ENCODE assay signal across 16 cellular contexts in the genomic region with DNA sequence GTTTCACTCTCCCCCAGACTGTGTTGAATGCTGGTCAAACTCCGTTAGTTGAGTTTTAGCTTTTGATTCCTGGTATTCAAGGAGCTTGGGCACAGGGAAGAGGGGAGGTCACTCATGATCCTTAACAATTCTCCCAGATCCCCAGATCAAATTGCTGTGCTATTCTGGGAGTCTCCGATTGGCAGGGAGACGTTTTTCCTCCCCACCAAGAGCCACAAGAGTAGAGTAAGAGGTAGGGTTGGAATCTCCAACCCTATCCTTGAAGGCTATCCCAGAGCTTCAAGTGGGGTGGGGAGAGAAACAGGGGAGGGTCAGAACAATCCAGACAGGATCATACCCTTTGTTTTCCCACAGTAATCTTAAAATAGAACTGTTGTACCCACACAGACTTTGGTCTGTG. TPM values are rescaled to one million over a fixed set of nuclear protein-coding genes. Genes with fewer than 3 reads are reported as not detected.
DNase-seq lines count a peak whose midpoint lies in the region; ATAC-seq and TF ChIP-seq lines count a peak whose summit lies in the region.
"Had no signal": no experiment of that assay in that cellular context is flagged by ENCODE, and none has a peak within 500 bp of the region (broad histone marks: within the 10 kb centered on the region; RNA-seq: fewer than 3 reads in every experiment).

No MANE protein-coding gene starts in this region.

- intact Hi-C loops in uterus (cut with DNase I; ENCODE audit: low total_unique reads), result no loop called here

- no peak overlapping the region for H4K8ac ChIP-seq in trophoblast cell (ENCODE audit: low read depth, low read length)

- H3K14ac ChIP-seq in trophoblast cell (ENCODE audit: low read length), result no peak overlapping the region

- H3K36me3 ChIP-seq in GM23338 (ENCODE audit: insufficient read depth) (no peaks in the 10 kb centered on the region), endodermal cell (ENCODE audit: control insufficient read depth, insufficient read depth, low read length) (no peaks in the 10 kb centered on the region), neural progenitor cell (no peaks in the 10 kb centered on the region), uterus (no peaks in the 10 kb centered on the region), trophoblast cell (ENCODE audit: control insufficient read depth in 1 of 2, insufficient read depth in 2 of 2, low read length in 2 of 2) (no peaks in the 10 kb centered on the region)
- H3K36me3 ChIP-seq: HAP-1 had no signal

- H3K79me2 ChIP-seq in GM23338 (replicated peaks; ENCODE audit: insufficient read depth) (no peaks in the 10 kb centered on the region), neural progenitor cell (ENCODE audit: low read depth) (no peaks in the 10 kb centered on the region), trophoblast cell (ENCODE audit: control insufficient read depth, insufficient read depth, low read length, poor library complexity) (no peaks in the 10 kb centered on the region)

- no peaks in the 10 kb centered on the region for H3K9me2 ChIP-seq in GM23338 (ENCODE audit: insufficient read depth)
- H3K9me2 ChIP-seq: SK-N-SH had no signal

- H3F3A ChIP-seq in GM23338 (replicated peaks; ENCODE audit: low read depth) (0 out of 2 replicates have a peak, but pooled peaks cover 6% of the 10 kb centered on the region), neural progenitor cell (ENCODE audit: low read depth) (no peaks in the 10 kb centered on the region)

- H3K4me1 Mint-ChIP-seq in GM23338, result peaks cover 19% of the 10 kb centered on the region
- peaks cover 11% of the 10 kb centered on the region for H3K4me1 Mint-ChIP-seq in endodermal cell
- peaks cover 14% of the 10 kb centered on the region for H3K4me1 Mint-ChIP-seq in neural progenitor cell
- peaks cover 3% of the 10 kb centered on the region for H3K4me1 Mint-ChIP-seq in activated CD8-positive, alpha-beta memory T cell treated with anti-CD3 and anti-CD28 coated beads, Interleukin-2, amount 10 ng/mL, durations not matched to agents 7 days and 5 days

- no peak overlapping the region for H4K12ac ChIP-seq in trophoblast cell (ENCODE audit: low read depth, low read length)

- no peaks in the 10 kb centered on the region for H3K79me1 ChIP-seq in trophoblast cell (ENCODE audit: low read length)

- H4K20me1 ChIP-seq in GM23338 (replicated peaks; ENCODE audit: insufficient read depth), result no peaks in the 10 kb centered on the region
- H4K20me1 ChIP-seq in neural progenitor cell (ENCODE audit: low read depth), result no peaks in the 10 kb centered on the region

- no peaks in the 10 kb centered on the region for H3K36me3 Mint-ChIP-seq in GM23338 (ENCODE audit: low read depth)
- H3K36me3 Mint-ChIP-seq in endodermal cell (ENCODE audit: low read depth), result no peaks in the 10 kb centered on the region
- no peaks in the 10 kb centered on the region for H3K36me3 Mint-ChIP-seq in neural progenitor cell
- no peaks in the 10 kb centered on the region for H3K36me3 Mint-ChIP-seq in activated CD8-positive, alpha-beta memory T cell treated with anti-CD3 and anti-CD28 coated beads, Interleukin-2, amount 10 ng/mL, durations not matched to agents 7 days and 5 days

- TF ChIP-seq CTCF in GM23338 (conservative IDR thresholded peaks at IDR 0.05; ENCODE audit: low read depth in 2 of 2), result no peak
- no peak for TF ChIP-seq CTCF in endodermal cell (conservative IDR thresholded peaks at IDR 0.05)
- no peak for TF ChIP-seq CTCF in neural progenitor cell (IDR thresholded peaks at IDR 0.05)
- no peak for TF ChIP-seq CTCF in uterus (IDR thresholded peaks at IDR 0.05)

- H3K23ac ChIP-seq in trophoblast cell (ENCODE audit: low read length), result no peak overlapping the region

- no peak overlapping the region for H2BK12ac ChIP-seq in trophoblast cell (ENCODE audit: low read length)

- H3K27ac ChIP-seq in GM23338 (ENCODE audit: low read depth) (no peak overlapping the region), endodermal cell (ENCODE audit: low read depth, low read length) (peak overlapping the region; percentile 70), neural progenitor cell (no peak overlapping the region), uterus (peak overlapping the region; percentile 63), trophoblast cell (ENCODE audit: low read depth, low read length) (no peak overlapping the region)

- no peak overlapping the region for H4K91ac ChIP-seq in trophoblast cell (ENCODE audit: low read depth, low read length)

- no peak overlapping the region for H3K4ac ChIP-seq in trophoblast cell (ENCODE audit: low read depth, low read length)

- no peak overlapping the region for H2BK5ac ChIP-seq in trophoblast cell (ENCODE audit: low read depth, low read length, poor library complexity)

- no peak overlapping the region for H3K27ac Mint-ChIP-seq in GM23338
- H3K27ac Mint-ChIP-seq in endodermal cell, result no peak overlapping the region
- no peak overlapping the region for H3K27ac Mint-ChIP-seq in neural progenitor cell
- H3K27ac Mint-ChIP-seq in activated CD8-positive, alpha-beta memory T cell treated with anti-CD3 and anti-CD28 coated beads, Interleukin-2, amount 10 ng/mL, durations not matched to agents 7 days and 5 days, result no peak overlapping the region

- H3K4me1 ChIP-seq in GM23338 (ENCODE audit: insufficient read depth), result peaks cover 6% of the 10 kb centered on the region
- H3K4me1 ChIP-seq in endodermal cell (ENCODE audit: control insufficient read depth, insufficient read depth, low read length), result peaks cover 9% of the 10 kb centered on the region
- peaks cover 9% of the 10 kb centered on the region for H3K4me1 ChIP-seq in neural progenitor cell
- no peaks in the 10 kb centered on the region for H3K4me1 ChIP-seq in uterus
- peaks cover 0 to 2% of the 10 kb centered on the region in 2 experiments for H3K4me1 ChIP-seq in trophoblast cell (ENCODE audit: control insufficient read depth in 1 of 2, insufficient read depth in 2 of 2, low read length in 2 of 2)

- CTCF ChIA-PET in activated CD8-positive, alpha-beta memory T cell treated with anti-CD3 and anti-CD28 coated beads, Interleukin-2, amount 10 ng/mL, durations not matched to agents 7 days and 5 days (lab: Charles Lee), result interaction anchor here (1.4 to 1.6 kb wide), 2 partner anchors 79 to 80 kb away, joined by 4 read pairs; no protein-coding TSS in a partner anchor

- no peak overlapping the region for H3K18ac ChIP-seq in trophoblast cell (ENCODE audit: low read length)

- TF ChIP-seq POLR2A in uterus (IDR thresholded peaks at IDR 0.05), result no peak

- no peak for ATAC-seq in GM23338
- ATAC-seq in HG03095 (IDR thresholded peaks at IDR 0.05; ENCODE audit: unreplicated experiment), result no peak
- no peak for ATAC-seq in activated CD8-positive, alpha-beta memory T cell treated with anti-CD3 and anti-CD28 coated beads, Interleukin-2, amount 10 ng/mL, durations not matched to agents 7 days and 5 days

- no peak overlapping the region for H2BK120ac ChIP-seq in trophoblast cell (ENCODE audit: insufficient read depth, low read length, poor library complexity)

- no peak overlapping the region for H2AK5ac ChIP-seq in trophoblast cell (ENCODE audit: low read length)

- no peaks in the 10 kb centered on the region for H3K27me3 ChIP-seq in GM23338 (ENCODE audit: insufficient read depth)
- H3K27me3 ChIP-seq in endodermal cell (ENCODE audit: control insufficient read depth, insufficient read depth, low read length, poor library complexity, severe bottlenecking), result peaks cover 22% of the 10 kb centered on the region
- H3K27me3 ChIP-seq in neural progenitor cell, result no peaks in the 10 kb centered on the region
- H3K27me3 ChIP-seq in uterus, result no peaks in the 10 kb centered on the region
- no peaks in the 10 kb centered on the region for H3K27me3 ChIP-seq in trophoblast cell (ENCODE audit: insufficient read depth, low read length)

- H3K9ac ChIP-seq in endodermal cell (ENCODE audit: extremely low read depth, low read length, poor library complexity, severe bottlenecking) (no peak overlapping the region), neural progenitor cell (no peak overlapping the region), trophoblast cell (ENCODE audit: low read length) (no peak overlapping the region)
- H3K9ac ChIP-seq: SK-N-SH had no signal

- no peaks in the 10 kb centered on the region for H3K9me3 ChIP-seq in endodermal cell (ENCODE audit: control insufficient read depth, low read length)
- H3K9me3 ChIP-seq in neural progenitor cell (ENCODE audit: low read depth), result no peaks in the 10 kb centered on the region
- no peaks in the 10 kb centered on the region for H3K9me3 ChIP-seq in uterus
- H3K9me3 ChIP-seq in trophoblast cell (ENCODE audit: insufficient read depth, low read depth, low read length), result no peaks in the 10 kb centered on the region
- H3K9me3 ChIP-seq: HAP-1, SK-N-SH had no signal

- H3K4me3 ChIP-seq in GM23338 (no peak overlapping the region), endodermal cell (ENCODE audit: low read length) (no peak overlapping the region), neural progenitor cell (no peak overlapping the region), uterus (no peak overlapping the region), trophoblast cell (ENCODE audit: low read depth, low read length) (no peak overlapping the region)
- H3K4me3 ChIP-seq: HAP-1 had no signal

- peaks cover 13% of the 10 kb centered on the region for H3K27me3 Mint-ChIP-seq in GM23338 (ENCODE audit: insufficient read depth, low read depth, poor library complexity)
- H3K27me3 Mint-ChIP-seq in endodermal cell (ENCODE audit: insufficient read depth), result peaks cover 33% of the 10 kb centered on the region
- H3K27me3 Mint-ChIP-seq in neural progenitor cell (ENCODE audit: insufficient read depth, low read depth), result peaks cover 5% of the 10 kb centered on the region
- peaks cover 40% of the 10 kb centered on the region for H3K27me3 Mint-ChIP-seq in activated CD8-positive, alpha-beta memory T cell treated with anti-CD3 and anti-CD28 coated beads, Interleukin-2, amount 10 ng/mL, durations not matched to agents 7 days and 5 days

- H3K9me3 Mint-ChIP-seq in GM23338, result no peaks in the 10 kb centered on the region; the same call in 2 of the 3 replicates
- no peaks in the 10 kb centered on the region for H3K9me3 Mint-ChIP-seq in endodermal cell
- no peaks in the 10 kb centered on the region for H3K9me3 Mint-ChIP-seq in neural progenitor cell
- H3K9me3 Mint-ChIP-seq in activated CD8-positive, alpha-beta memory T cell treated with anti-CD3 and anti-CD28 coated beads, Interleukin-2, amount 10 ng/mL, durations not matched to agents 7 days and 5 days (ENCODE audit: low read depth), result no peaks in the 10 kb centered on the region

- H3K4me2 ChIP-seq in GM23338 (no peak overlapping the region), neural progenitor cell (no peak overlapping the region), trophoblast cell (ENCODE audit: low read length) (no peak overlapping the region)
- H3K4me2 ChIP-seq: SK-N-SH had no signal

- 71% methylated on average over 3 of the region's 3 CpGs; no CpG with 5 or more reads in 1 of the 2 experiments for WGBS in endodermal cell (ENCODE audit: insufficient coverage in 1 of 2, insufficient read length in 1 of 2), 2 experiments
- no CpG with 5 or more reads among the region's 3 CpGs for WGBS in trophoblast cell (ENCODE audit: extremely low coverage, insufficient coverage, insufficient read length)

- peak overlapping the region; percentile 76; the same call in 1 of the 2 replicates for H2AFZ ChIP-seq in GM23338
- H2AFZ ChIP-seq in neural progenitor cell (replicated peaks), result peak overlapping the region; percentile 90
- no peak overlapping the region for H2AFZ ChIP-seq in trophoblast cell (ENCODE audit: insufficient read depth, low read length, poor library complexity)

- DNase-seq in GM23338 (ENCODE audit: low spot score) (no peak), endodermal cell (no peak), neural progenitor cell (ENCODE audit: low spot score) (no peak), uterus (no peak), trophoblast cell (no peak)
- no peak for DNase-seq in activated CD8-positive, alpha-beta memory T cell treated with anti-CD3 and anti-CD28 coated beads, Interleukin-2, amount 10 ng/mL, durations not matched to agents 7 days and 5 days
- DNase-seq: NCI-H1105; NCI-H1694; NCI-H748 treated with DMSO at 0.1 percent for 48 hours; NK-92 treated with Interleukin-12 subunit alpha and Interleukin-12 subunit beta, amount 100 ng/mL, for 24 hours; SHP77; SK-N-SH had no signal

- no peak overlapping the region for H3K4me3 Mint-ChIP-seq in GM23338
- no peak overlapping the region for H3K4me3 Mint-ChIP-seq in endodermal cell
- H3K4me3 Mint-ChIP-seq in neural progenitor cell, result no peak overlapping the region
- H3K4me3 Mint-ChIP-seq in activated CD8-positive, alpha-beta memory T cell treated with anti-CD3 and anti-CD28 coated beads, Interleukin-2, amount 10 ng/mL, durations not matched to agents 7 days and 5 days, result no peak overlapping the region

RNA-seq across cellular contexts. Expression of a gene that starts 0.6 kb away (rescaled TPM):
- total RNA-seq in GM23338 (2014; rRNA removed; shearing (Covaris generic)), result 685 and 747 TPM in 2 replicates
- 502 and 544 TPM in 2 replicates for polyA plus RNA-seq in GM23338 (2016; fragmentation: Nextera tagmentation; extraction: Ambion mirVana)
- total RNA-seq in endodermal cell (100 to 1,000 TPM; 597 to 679 TPM), neural progenitor cell (ENCODE audit: low replicate concordance) (408 and 596 TPM in 2 replicates), uterus (100 to 1,000 TPM; 130 to 263 (median 199) TPM)
- polyA plus RNA-seq in endodermal cell (2013, experiment 1 of 2), result 357 TPM
- 371 TPM for polyA plus RNA-seq in endodermal cell (2013, experiment 2 of 2)
- polyA plus RNA-seq in trophoblast cell (2013), result 374 and 377 TPM in 2 replicates
- total RNA-seq in activated CD8-positive, alpha-beta memory T cell treated with anti-CD3 and anti-CD28 coated beads, Interleukin-2, amount 10 ng/mL, durations not matched to agents 7 days and 5 days, result 100 to 1,000 TPM; 678 to 780 TPM

RNA-seq across cellular contexts. Expression of a gene that starts 13.7 kb away (rescaled TPM):
- total RNA-seq in GM23338 (2014; rRNA removed; shearing (Covaris generic)), result not detected in 2 replicates
- polyA plus RNA-seq in GM23338 (2016; fragmentation: Nextera tagmentation; extraction: Ambion mirVana), result not detected in 2 replicates
- not detected for total RNA-seq in endodermal cell
- polyA plus RNA-seq in endodermal cell (2013, experiment 1 of 2), result not detected
- polyA plus RNA-seq in endodermal cell (2013, experiment 2 of 2), result not detected
- not detected in 2 replicates for total RNA-seq in neural progenitor cell (ENCODE audit: low replicate concordance)
- total RNA-seq in uterus, result not detected
- polyA plus RNA-seq in trophoblast cell (2013), result not detected in 2 replicates
- not detected for total RNA-seq in activated CD8-positive, alpha-beta memory T cell treated with anti-CD3 and anti-CD28 coated beads, Interleukin-2, amount 10 ng/mL, durations not matched to agents 7 days and 5 days
- total RNA-seq: A673, NCI-H460 had no signal
- polyA plus RNA-seq: SK-N-SH had no signal

RNA-seq across cellular contexts. Expression of a gene that starts 28.3 kb away (rescaled TPM):
- 157 and 164 TPM in 2 replicates for total RNA-seq in GM23338 (2014; rRNA removed; shearing (Covaris generic))
- 94.9 and 98.5 TPM in 2 replicates for polyA plus RNA-seq in GM23338 (2016; fragmentation: Nextera tagmentation; extraction: Ambion mirVana)
- 100 to 1,000 TPM; 198 to 224 TPM for total RNA-seq in endodermal cell
- 144 TPM for polyA plus RNA-seq in endodermal cell (2013, experiment 1 of 2)
- polyA plus RNA-seq in endodermal cell (2013, experiment 2 of 2), result 132 TPM
- 135 and 148 TPM in 2 replicates for total RNA-seq in neural progenitor cell (ENCODE audit: low replicate concordance)
- 100 to 1,000 TPM in 1 of 4 donors, 10 to 100 TPM in 3; 11.5 to 161 (median 52.0) TPM for total RNA-seq in uterus
- 162 and 163 TPM in 2 replicates for polyA plus RNA-seq in trophoblast cell (2013)
- total RNA-seq in activated CD8-positive, alpha-beta memory T cell treated with anti-CD3 and anti-CD28 coated beads, Interleukin-2, amount 10 ng/mL, durations not matched to agents 7 days and 5 days, result 100 to 1,000 TPM; 162 to 201 TPM

RNA-seq across cellular contexts. Expression of a gene that starts 37.6 kb away (rescaled TPM):
- not detected in 2 replicates for total RNA-seq in GM23338 (2014; rRNA removed; shearing (Covaris generic))
- polyA plus RNA-seq in GM23338 (2016; fragmentation: Nextera tagmentation; extraction: Ambion mirVana), result 0.10 and 0.19 TPM in 2 replicates
- total RNA-seq in endodermal cell (under 1 TPM; 0.07 to 0.11 TPM), neural progenitor cell (ENCODE audit: low replicate concordance) (not detected in 2 replicates), uterus (under 1 TPM in 2 of 4 donors, not detected in 2; 0.09 to 0.21 TPM)
- not detected for polyA plus RNA-seq in endodermal cell (2013, experiment 1 of 2)
- not detected for polyA plus RNA-seq in endodermal cell (2013, experiment 2 of 2)
- polyA plus RNA-seq in trophoblast cell (2013), result 0.01 and 0.03 TPM in 2 replicates
- total RNA-seq in activated CD8-positive, alpha-beta memory T cell treated with anti-CD3 and anti-CD28 coated beads, Interleukin-2, amount 10 ng/mL, durations not matched to agents 7 days and 5 days, result under 1 TPM in 1 of 2 experiments, not detected in 1; 0.09 TPM
- polyA plus RNA-seq: SK-N-SH had no signal

Comparison
In these comparisons a context has a peak if more than half of its experiments do, and no peak if none do; other contexts are left out.
1. H3K27ac ChIP-seq: peak in endodermal cell (single experiment) and uterus (2 of 2); none in GM23338 (single experiment), neural progenitor cell (single experiment) and trophoblast cell (single experiment).